25 cellular contexts compared by ENCODE assay signal in the genomic region with DNA sequence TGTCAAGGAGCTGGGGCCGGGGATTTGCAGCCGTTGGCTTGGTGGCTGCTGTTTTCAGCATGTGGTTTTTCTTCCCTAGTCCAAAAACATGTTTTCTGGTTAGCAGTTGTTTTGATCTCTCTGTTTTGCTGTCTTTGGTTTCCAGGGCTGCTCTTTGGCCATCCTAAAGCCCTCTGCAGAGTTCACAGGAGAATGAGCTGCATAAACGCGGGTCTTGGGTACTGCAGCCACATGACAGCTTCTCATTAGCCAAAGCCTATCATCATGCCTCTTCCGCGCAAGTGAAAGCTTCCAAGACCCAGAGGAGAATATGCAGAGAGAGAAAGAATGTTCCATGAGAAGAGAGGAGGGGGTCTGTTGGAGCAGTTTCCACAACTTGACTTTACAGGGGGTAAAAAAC.
"Had no signal": no experiment of that assay in that cellular context is flagged by ENCODE, and none has a peak within 500 bp of the region (broad histone marks: within the 10 kb centered on the region; RNA-seq: fewer than 3 reads in every experiment).

No MANE protein-coding gene starts in this region.

- ATAC-seq: left lobe of liver; naive thymus-derived CD8-positive, alpha-beta T cell; psoas muscle; right cardiac atrium; stimulated activated naive CD8-positive, alpha-beta T cell treated with anti-CD3 and anti-CD28 coated beads, Interleukin-15, amount 100 ng/mL, for 72 hours; upper lobe of right lung had no signal

- H3K4me2 ChIP-seq: smooth muscle cell had no signal

- H3K4me1 ChIP-seq: psoas muscle, suprapubic skin, upper lobe of right lung, uterus had no signal

- H3K27ac ChIP-seq: ovary, psoas muscle, suprapubic skin, transverse colon, upper lobe of right lung, uterus had no signal

- H3K4me3 ChIP-seq: dorsolateral prefrontal cortex, lung, ovary, psoas muscle, smooth muscle cell, suprapubic skin, transverse colon, upper lobe of right lung, uterus had no signal

- H3K9me3 Mint-ChIP-seq: mesothelial cell of epicardium; naive thymus-derived CD8-positive, alpha-beta T cell; nephron progenitor cell; stimulated activated naive CD8-positive, alpha-beta T cell treated with anti-CD3 and anti-CD28 coated beads, Interleukin-15, amount 100 ng/mL, for 72 hours had no signal

- H3K36me3 ChIP-seq: ovary, suprapubic skin, transverse colon, upper lobe of right lung, uterus had no signal

- H3K27ac Mint-ChIP-seq: mesothelial cell of epicardium; naive thymus-derived CD8-positive, alpha-beta T cell; nephron progenitor cell had no signal

- DNase-seq: effector CD4-positive, alpha-beta T cell; kidney; mesenchymal stem cell; naive thymus-derived CD8-positive, alpha-beta T cell; nephron progenitor cell; occipital lobe; ovary; posterior cingulate gyrus; psoas muscle; right cardiac atrium; stimulated activated CD4-positive, alpha-beta T cell treated with anti-CD3 and anti-CD28 coated beads, Interleukin-12 subunit alpha, Interleukin-12 subunit beta, amount 100 ng/mL, for 4 hours; stimulated activated CD4-positive, alpha-beta T cell treated with anti-CD3 and anti-CD28 coated beads, Interleukin-1b, Interleukin-23, amount 100 ng/mL, for 48 hours; stimulated activated CD4-positive, alpha-beta T cell treated with anti-CD3 and anti-CD28 coated beads, Interleukin-4, amount 100 ng/mL, for 1 hour; stimulated activated CD8-positive, alpha-beta memory T cell treated with anti-CD3 and anti-CD28 coated beads, Interleukin-4, amount 100 ng/mL, for 48 hours; stimulated activated naive CD4-positive, alpha-beta T cell; stimulated activated naive CD8-positive, alpha-beta T cell treated with anti-CD3 and anti-CD28 coated beads, Interleukin-15, amount 100 ng/mL, for 72 hours; transverse colon; upper lobe of right lung; uterus had no signal

- H3K36me3 Mint-ChIP-seq: mesothelial cell of epicardium; naive thymus-derived CD8-positive, alpha-beta T cell had no signal

- H3K4me3 Mint-ChIP-seq: mesothelial cell of epicardium; naive thymus-derived CD8-positive, alpha-beta T cell; nephron progenitor cell; stimulated activated naive CD8-positive, alpha-beta T cell treated with anti-CD3 and anti-CD28 coated beads, Interleukin-15, amount 100 ng/mL, for 72 hours had no signal

- H3K9me3 ChIP-seq: ovary, psoas muscle, suprapubic skin, transverse colon, upper lobe of right lung, uterus had no signal

- H3K4me1 Mint-ChIP-seq: naive thymus-derived CD8-positive, alpha-beta T cell; nephron progenitor cell; stimulated activated naive CD8-positive, alpha-beta T cell treated with anti-CD3 and anti-CD28 coated beads, Interleukin-15, amount 100 ng/mL, for 72 hours had no signal

- H3K27me3 ChIP-seq: dorsolateral prefrontal cortex, ovary, suprapubic skin, transverse colon, upper lobe of right lung, uterus had no signal
